Comparison of ENCODE assay signal across 8 cellular contexts in the genomic region with DNA sequence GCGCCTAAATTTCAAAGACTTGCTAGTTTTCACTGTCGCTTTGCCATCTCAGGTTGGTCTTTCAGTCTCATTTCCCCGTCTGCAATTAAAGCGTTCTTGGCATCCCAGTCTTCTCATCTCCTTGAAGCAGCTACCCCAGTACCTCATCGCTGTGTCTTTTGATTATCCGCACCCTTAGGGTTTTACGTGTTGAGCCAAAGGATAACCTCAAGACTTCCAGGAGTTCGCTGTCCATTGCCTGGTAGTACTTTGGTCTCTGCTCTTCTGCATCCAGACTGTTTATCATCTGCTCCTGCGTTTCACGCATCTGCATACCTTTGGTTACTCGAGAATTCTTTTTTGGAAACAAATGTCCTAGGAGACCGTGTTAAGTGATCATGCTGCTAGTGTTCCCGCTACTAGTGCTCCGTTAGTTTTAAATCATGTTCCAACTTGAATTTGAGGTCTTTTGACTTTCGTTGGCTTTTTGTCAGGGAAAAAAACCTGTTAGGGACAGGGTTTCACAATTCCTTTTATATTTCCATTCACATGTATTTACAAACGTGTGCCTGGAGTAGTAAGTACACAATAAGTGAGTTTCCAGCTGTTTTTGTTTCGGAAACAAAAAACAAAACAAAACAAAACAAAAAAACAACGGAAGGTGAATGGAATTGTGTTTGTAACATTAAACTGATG. TPM values are rescaled to one million over a fixed set of nuclear protein-coding genes. Genes with fewer than 3 reads are reported as not detected.
DNase-seq lines count a peak whose midpoint lies in the region; ATAC-seq lines count a peak whose summit lies in the region.

No MANE protein-coding gene starts in this region.

- CTCF ChIA-PET in naive thymus-derived CD4-positive, alpha-beta T cell (lab: Charles Lee), result interaction anchor here (0.7 to 1.0 kb wide), 3 partner anchors 29 to 324 kb away, joined by 3 to 5 read pairs (median 4); partner anchors contain the start of genes RC3H2 and ZBTB6

- H3K27me3 ChIP-seq in esophagus (ENCODE audit: control insufficient read depth in 1 of 2, insufficient read depth in 2 of 2, low read length in 2 of 2), result no peaks in the 10 kb centered on the region
- no peaks in the 10 kb centered on the region for H3K27me3 ChIP-seq in naive thymus-derived CD4-positive, alpha-beta T cell (ENCODE audit: control insufficient read depth in 2 of 2, insufficient read depth in 2 of 2, low read length in 2 of 2)

- peaks cover 18 to 46% (median 38%) of the 10 kb centered on the region in 7 donors for H3K4me1 Mint-ChIP-seq in naive thymus-derived CD4-positive, alpha-beta T cell

- H3K36me3 ChIP-seq in SK-N-MC (ENCODE audit: insufficient read depth, low read length) (peaks cover 45% of the 10 kb centered on the region), esophagus (ENCODE audit: control insufficient read depth in 2 of 2, insufficient read depth in 2 of 2, low read length in 1 of 2) (peaks cover 2 to 3% of the 10 kb centered on the region in 2 donors)
- H3K36me3 ChIP-seq in naive thymus-derived CD4-positive, alpha-beta T cell (ENCODE audit: control insufficient read depth in 2 of 3, insufficient read depth in 3 of 3, low read length in 3 of 3), result peaks cover 0 to 8% (median 0%) of the 10 kb centered on the region in 3 experiments

- POLR2A ChIA-PET in naive thymus-derived CD4-positive, alpha-beta T cell (lab: Charles Lee), result interaction anchor here (0.5 to 2.7 kb wide), 8 partner anchors 10 to 664 kb away, joined by 3 to 30 read pairs (median 4); partner anchors contain the start of genes RC3H2, ZBTB26 and ZBTB6

- H3K9me3 Mint-ChIP-seq in naive thymus-derived CD4-positive, alpha-beta T cell, result peaks cover 0 to 2% (median 0%) of the 10 kb centered on the region in 11 donors

- peaks cover 0 to 11% (median 5%) of the 10 kb centered on the region in 5 donors for H3K36me3 Mint-ChIP-seq in naive thymus-derived CD4-positive, alpha-beta T cell

- peak overlapping the region; percentile 94 for H3K4me3 ChIP-seq in SK-N-MC
- H3K4me3 ChIP-seq in esophagus (ENCODE audit: low read depth in 1 of 2, low read length in 2 of 2), result peak overlapping the region; percentile 80 to 84
- peak overlapping the region; percentile 84 for H3K4me3 ChIP-seq in naive thymus-derived CD4-positive, alpha-beta T cell (ENCODE audit: low read length)

- H3K4me3 Mint-ChIP-seq in naive thymus-derived CD4-positive, alpha-beta T cell, result peak overlapping the region; percentile 90 to 99 (median 96)

- H3K27ac ChIP-seq in SK-N-MC (peak overlapping the region; percentile 86), esophagus (ENCODE audit: low read depth in 2 of 2, low read length in 1 of 2) (peak overlapping the region; percentile 97 to 99)
- peak overlapping the region; percentile 89 for H3K27ac ChIP-seq in naive thymus-derived CD4-positive, alpha-beta T cell (ENCODE audit: low read depth, low read length)

- WGBS in esophagus, 2 donors, result 6 to 8% methylated on average over 18 of the region's 18 CpGs

- peak; percentile 3 for ATAC-seq in GM21737 (IDR thresholded peaks at IDR 0.05; ENCODE audit: unreplicated experiment)
- no peak for ATAC-seq in naive thymus-derived CD4-positive, alpha-beta T cell
- no peak for ATAC-seq in HG02642 (IDR thresholded peaks at IDR 0.05; ENCODE audit: poor library complexity, unreplicated experiment)
- ATAC-seq in HG03442 (IDR thresholded peaks at IDR 0.05; ENCODE audit: unreplicated experiment), result no peak

- intact Hi-C loops in naive thymus-derived CD4-positive, alpha-beta T cell (cut with micrococcal nuclease), result loop anchor here (2.0 to 10.0 kb wide), 5 partner anchors 46 to 849 kb away; partner anchors contain the start of genes PDCL (in 1 of the 2), STRBP (in 1 of the 2) and TTLL11 (in 1 of the 2)

- H3K27ac Mint-ChIP-seq in naive thymus-derived CD4-positive, alpha-beta T cell, result peak overlapping the region; percentile 80 to 98 (median 94)

- peak; percentile 46 for DNase-seq in AG08396 (ENCODE audit: low spot score)
- DNase-seq in SK-N-MC (ENCODE audit: low read depth, low spot score), result no peak
- DNase-seq in naive thymus-derived CD4-positive, alpha-beta T cell, result no peak
- no peak for DNase-seq in mesenteric fat pad (ENCODE audit: low spot score)

- no peaks in the 10 kb centered on the region for H3K4me1 ChIP-seq in esophagus (ENCODE audit: control insufficient read depth in 2 of 2, insufficient read depth in 2 of 2, low read length in 1 of 2)
- peaks cover 10 to 12% of the 10 kb centered on the region in 2 donors for H3K4me1 ChIP-seq in naive thymus-derived CD4-positive, alpha-beta T cell (ENCODE audit: control insufficient read depth in 2 of 2, insufficient read depth in 2 of 2, low read length in 2 of 2)

- peak overlapping the region; percentile 90 for H3K9ac ChIP-seq in SK-N-MC (ENCODE audit: insufficient read length)

- H3K27me3 Mint-ChIP-seq in naive thymus-derived CD4-positive, alpha-beta T cell, result no peaks in the 10 kb centered on the region

- H3K9me3 ChIP-seq in SK-N-MC (ENCODE audit: low read depth, low read length) (no peaks in the 10 kb centered on the region), esophagus (ENCODE audit: control insufficient read depth in 2 of 2, insufficient read depth in 1 of 2, low read depth in 1 of 2, low read length in 1 of 2) (no peaks in the 10 kb centered on the region)
- H3K9me3 ChIP-seq in naive thymus-derived CD4-positive, alpha-beta T cell (ENCODE audit: control insufficient read depth in 2 of 3, low read length in 3 of 3), result no peaks in the 10 kb centered on the region

RNA-seq across cellular contexts. Expression of gene RABGAP1, which starts 0.9 kb away (rescaled TPM):
- 10 to 100 TPM; 12.0 to 16.4 TPM for polyA plus RNA-seq in esophagus
- total RNA-seq in naive thymus-derived CD4-positive, alpha-beta T cell, result 10 to 100 TPM; 33.8 to 45.7 (median 45.0) TPM
- 10 to 100 TPM; 25.5 to 28.5 TPM for polyA plus RNA-seq in naive thymus-derived CD4-positive, alpha-beta T cell
- 39.4 TPM for total RNA-seq in mesenteric fat pad

RNA-seq across cellular contexts. Expression of gene ZBTB26, which starts 10.4 kb away (rescaled TPM):
- 1 to 10 TPM; 2.0 to 2.1 TPM for polyA plus RNA-seq in esophagus
- 10 to 100 TPM in 2 of 5 experiments, 1 to 10 TPM in 3; 4.6 to 11.0 (median 8.6) TPM for total RNA-seq in naive thymus-derived CD4-positive, alpha-beta T cell
- polyA plus RNA-seq in naive thymus-derived CD4-positive, alpha-beta T cell, result 1 to 10 TPM; 1.1 to 1.2 TPM
- 2.9 TPM for total RNA-seq in mesenteric fat pad

RNA-seq across cellular contexts. Expression of gene ZBTB6, which starts 28.6 kb away (rescaled TPM):
- polyA plus RNA-seq in esophagus, result 1 to 10 TPM; 1.7 to 3.1 TPM
- 10 to 100 TPM in 3 of 5 experiments, 1 to 10 TPM in 2; 3.7 to 17.8 (median 14.4) TPM for total RNA-seq in naive thymus-derived CD4-positive, alpha-beta T cell
- 1 to 10 TPM; 2.0 to 2.8 TPM for polyA plus RNA-seq in naive thymus-derived CD4-positive, alpha-beta T cell
- 4.8 TPM for total RNA-seq in mesenteric fat pad

RNA-seq across cellular contexts. Expression of gene RC3H2, which starts 36.5 kb away (rescaled TPM):
- polyA plus RNA-seq in esophagus, result 1 to 10 TPM; 8.5 to 9.2 TPM
- total RNA-seq in naive thymus-derived CD4-positive, alpha-beta T cell, result 10 to 100 TPM; 52.3 to 66.4 (median 57.0) TPM
- polyA plus RNA-seq in naive thymus-derived CD4-positive, alpha-beta T cell, result 10 to 100 TPM; 18.7 to 25.3 TPM
- 40.0 TPM for total RNA-seq in mesenteric fat pad
